ENCODE assay signal across 7 cellular contexts in the genomic region with DNA sequence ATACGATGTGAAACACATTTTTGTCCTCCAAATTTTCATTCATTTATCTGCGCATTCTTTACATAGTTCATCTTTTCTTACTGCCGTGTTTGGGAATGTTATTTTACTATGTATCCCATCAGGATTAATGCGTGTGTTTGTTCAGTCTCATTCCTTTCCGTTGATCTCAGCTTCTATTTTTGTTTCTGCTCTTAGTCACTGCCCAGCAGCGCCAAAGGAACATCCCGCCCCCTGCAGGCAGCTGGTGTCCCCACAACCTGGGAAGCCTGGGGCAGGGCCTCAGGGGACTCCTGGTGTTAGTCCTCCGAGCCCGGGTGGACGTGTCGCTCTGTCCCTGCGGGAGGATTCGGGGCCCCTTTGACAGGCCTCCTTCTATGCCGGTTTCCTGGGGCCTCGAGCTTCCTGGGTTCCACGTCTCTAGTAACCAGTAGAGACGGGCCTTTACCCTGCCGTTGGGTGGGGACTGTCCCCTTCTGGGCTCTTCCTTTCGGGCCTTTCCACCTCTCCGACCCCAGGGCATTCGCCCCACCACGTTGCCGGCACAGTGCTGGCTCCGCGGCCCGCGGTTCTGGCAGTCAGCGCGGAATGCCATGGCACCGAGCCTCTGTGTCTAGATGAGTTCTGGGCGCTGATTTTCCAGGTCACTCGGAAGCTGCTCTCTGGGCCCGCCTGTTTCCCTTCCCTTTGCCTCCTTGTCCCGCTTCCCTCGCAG.
DNase-seq lines count a peak whose midpoint lies in the region; ATAC-seq and TF ChIP-seq lines count a peak whose summit lies in the region.

No MANE protein-coding gene starts in this region.

- DNase-seq in GM13976 (ENCODE audit: low spot score) (peak; percentile 88), NCI-H187 (lab: John Stamatoyannopoulos, UW) (peak; percentile 71 to 79), T1000 (lab: John Stamatoyannopoulos, UW) (peak; percentile 87), astrocyte of the hippocampus (ENCODE audit: low read depth, low spot score) (peak; percentile 99), hippocampal formation (lab: John Stamatoyannopoulos, UW) (peak; percentile 89 to 96), retinal pigment epithelial cell (ENCODE audit: low read depth) (peak; percentile 96)

- H3K4me3 ChIP-seq in retinal pigment epithelial cell (ENCODE audit: low read length), result peak overlapping the region; percentile 57

- peak; percentile 35 for ATAC-seq in HG02884 (IDR thresholded peaks at IDR 0.05; ENCODE audit: unreplicated experiment)

- TF ChIP-seq CTCF in GM13976 (IDR thresholded peaks at IDR 0.05; ENCODE audit: borderline replicate concordance, control extremely low read depth, extremely low read depth, insufficient read depth, missing control alignments), result peak; percentile 93
- TF ChIP-seq CTCF in retinal pigment epithelial cell (conservative IDR thresholded peaks at IDR 0.05; ENCODE audit: low read depth, low read length), result peak; percentile 97

- in situ Hi-C loops in GM13976 (cut with MboI; ENCODE audit: low sequenced_read_pairs, unreplicated experiment), result loop anchor here (5.0 kb wide), 1 partner anchor 139 kb away; no protein-coding TSS in a partner anchor

Comparison
In these comparisons a context has a peak if more than half of its experiments do, and no peak if none do; other contexts are left out.
1. Peak in every context shown above with its lines: DNase-seq, ATAC-seq and H3K4me3 ChIP-seq.